9 cellular contexts compared by ENCODE assay signal in genomic region chr6:166258854-166259276, GRCh38. TPM values are rescaled to one million over a fixed set of nuclear protein-coding genes. Genes with fewer than 3 reads are reported as not detected.
DNase-seq lines count a peak whose midpoint lies in the region; ATAC-seq and TF ChIP-seq lines count a peak whose summit lies in the region.
"Had no signal": no experiment of that assay in that cellular context is flagged by ENCODE, and none has a peak within 500 bp of the region (broad histone marks: within the 10 kb centered on the region; RNA-seq: fewer than 3 reads in every experiment).

No MANE protein-coding gene starts in this region.

- DNase-seq in T-cell (peak in 8 of 34 experiments; percentile 22 to 49 (median 36)), cardiac septum (ENCODE audit: low spot score) (peak; percentile 89), testis (peak; percentile 36), ureter (ENCODE audit: low spot score) (no peak), coronary artery (ENCODE audit: low spot score) (no peak), HuH-7 (ENCODE audit: low spot score) (no peak)

- H3K4me3 ChIP-seq in testis (no peak overlapping the region), coronary artery (no peak overlapping the region)

- TF ChIP-seq POLR2A in testis (IDR thresholded peaks at IDR 0.05): no peak

- no peaks in the 10 kb centered on the region for H3K9me3 ChIP-seq in testis

- POLR2A ChIA-PET in T-cell (lab: Charles Lee): no interaction called here

- peaks cover 0 to 3% (median 0%) of the 10 kb centered on the region in 3 donors for H3K9me3 Mint-ChIP-seq in T-cell

- H3K27me3 ChIP-seq in testis: no peaks in the 10 kb centered on the region

- CTCF ChIA-PET in T-cell (lab: Charles Lee): interaction anchor here in 1 of 2 donors (1.0 kb wide), 1 partner anchor 35 kb away, joined by 3 read pairs; no protein-coding TSS in a partner anchor

- no peaks in the 10 kb centered on the region for H3K4me1 ChIP-seq in testis

- H3K27me3 Mint-ChIP-seq in T-cell: peaks cover 0 to 24% of the 10 kb centered on the region in 2 donors

- TF ChIP-seq CTCF in testis (IDR thresholded peaks at IDR 0.05) (no peak), coronary artery (IDR thresholded peaks at IDR 0.05) (no peak)

- WGBS in testis, 2 donors: 79 to 93% methylated on average over 9 to 10 of the region's 10 CpGs

- ATAC-seq in GM18870 (IDR thresholded peaks at IDR 0.05; ENCODE audit: unreplicated experiment): peak; percentile 62
- peak; percentile 66 for ATAC-seq in HG03095 (IDR thresholded peaks at IDR 0.05; ENCODE audit: unreplicated experiment)
- ATAC-seq in T-cell (replicated peaks in 1 of 4): peak in 3 of 4 experiments; percentile 40 to 82 (median 82)

- peak overlapping the region in 1 of 3 donors; percentile 63 for H3K4me3 Mint-ChIP-seq in T-cell

- H3K4me1 Mint-ChIP-seq in T-cell: peaks cover 3 to 58% (median 14%) of the 10 kb centered on the region in 3 donors

- H3K27ac ChIP-seq in testis (no peak overlapping the region), coronary artery (peak overlapping the region in 1 of 2 donors; percentile 41)

- peak overlapping the region in 1 of 2 donors; percentile 97 for H3K27ac Mint-ChIP-seq in T-cell

- H3K36me3 ChIP-seq in testis (ENCODE audit: low read depth, missing control alignments): no peaks in the 10 kb centered on the region

- intact Hi-C loops in cardiac septum (cut with DNase I) (no loop called here), testis (cut with DNase I; ENCODE audit: low total_unique reads) (no loop called here)

- no peaks in the 10 kb centered on the region for H3K36me3 Mint-ChIP-seq in T-cell

RNA-seq across cellular contexts. Expression of gene PRR18, which starts 49.3 kb away (rescaled TPM):
- total RNA-seq in T-cell (not detected), cardiac septum (0.13 TPM), testis (under 1 TPM; 0.39 to 0.62 TPM), ureter (0.23 TPM)
- 0.16 TPM for polyA plus RNA-seq in testis (ENCODE audit: insufficient read depth, low read depth, low replicate concordance)
- total RNA-seq: endothelial cell of umbilical vein had no signal
- polyA plus RNA-seq: endothelial cell of umbilical vein had no signal

Comparison
In these comparisons a context has a peak if more than half of its experiments do, and no peak if none do; other contexts are left out.
1. DNase-seq: peak in cardiac septum (single experiment) and testis (single experiment); none in ureter (single experiment), coronary artery (single experiment) and HuH-7 (single experiment).
2. Peak in every context shown above with its lines, with median percentiles within 50 percentile points of each other: ATAC-seq.